ENCODE assay signal across 1 cellular context in genomic region chr2:168848220-168848619, GRCh38.
TF ChIP-seq lines count a peak whose summit lies in the region.

No MANE protein-coding gene starts in this region.

TF ChIP-seq in SK-N-SH treated with all-trans-retinoic acid at 6 μM for 48 hours, 23 proteins besides CTCF, POLR2A, EP300 and RAD21 (continued from another document):
- TF ChIP-seq POU6F1 (CRISPR knock-in tag; IDR thresholded peaks at IDR 0.05; ENCODE audit: borderline replicate concordance, low read depth), result no peak
- no peak for TF ChIP-seq TOX (CRISPR knock-in tag; IDR thresholded peaks at IDR 0.05; ENCODE audit: borderline replicate concordance)
- TF ChIP-seq, protein P1, sequence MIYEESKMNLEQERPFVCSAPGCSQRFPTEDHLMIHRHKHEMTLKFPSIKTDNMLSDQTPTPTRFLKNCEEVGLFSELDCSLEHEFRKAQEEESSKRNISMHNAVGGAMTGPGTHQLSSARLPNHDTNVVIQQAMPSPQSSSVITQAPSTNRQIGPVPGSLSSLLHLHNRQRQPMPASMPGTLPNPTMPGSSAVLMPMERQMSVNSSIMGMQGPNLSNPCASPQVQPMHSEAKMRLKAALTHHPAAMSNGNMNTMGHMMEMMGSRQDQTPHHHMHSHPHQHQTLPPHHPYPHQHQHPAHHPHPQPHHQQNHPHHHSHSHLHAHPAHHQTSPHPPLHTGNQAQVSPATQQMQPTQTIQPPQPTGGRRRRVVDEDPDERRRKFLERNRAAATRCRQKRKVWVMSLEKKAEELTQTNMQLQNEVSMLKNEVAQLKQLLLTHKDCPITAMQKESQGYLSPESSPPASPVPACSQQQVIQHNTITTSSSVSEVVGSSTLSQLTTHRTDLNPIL (CRISPR knock-in tag; IDR thresholded peaks at IDR 0.05; ENCODE audit: low read depth), result no peak
TF ChIP-seq in SK-N-SH treated with all-trans-retinoic acid at 6 μM for 48 hours: peak in this region for 0.
